In the genomic region with DNA sequence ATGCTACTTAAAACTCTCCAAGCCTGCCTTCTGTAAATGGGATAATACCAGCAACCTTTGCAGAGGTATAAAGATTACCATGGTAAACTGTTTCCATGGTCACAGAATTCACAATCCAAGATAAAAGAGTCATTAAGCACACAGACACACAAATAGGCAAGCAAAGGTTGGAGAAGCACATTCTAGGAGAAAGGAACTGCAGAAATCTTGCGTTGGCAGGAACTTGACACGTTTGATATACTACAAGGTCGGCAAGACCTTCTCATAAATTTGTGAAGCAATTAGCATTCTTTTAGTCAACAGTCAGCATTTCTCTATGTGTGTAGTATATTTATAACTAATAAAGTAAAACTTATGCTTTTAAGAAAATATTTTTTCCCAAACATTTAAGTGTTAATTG, we compare ENCODE assay signal across 1 cellular context.
TF ChIP-seq lines count a peak whose summit lies in the region.

No MANE protein-coding gene starts in this region.

TF ChIP-seq in GM23338, 12 proteins besides CTCF, POLR2A, EP300 and RAD21 (continued from another document):
- TF ChIP-seq, protein P1, sequence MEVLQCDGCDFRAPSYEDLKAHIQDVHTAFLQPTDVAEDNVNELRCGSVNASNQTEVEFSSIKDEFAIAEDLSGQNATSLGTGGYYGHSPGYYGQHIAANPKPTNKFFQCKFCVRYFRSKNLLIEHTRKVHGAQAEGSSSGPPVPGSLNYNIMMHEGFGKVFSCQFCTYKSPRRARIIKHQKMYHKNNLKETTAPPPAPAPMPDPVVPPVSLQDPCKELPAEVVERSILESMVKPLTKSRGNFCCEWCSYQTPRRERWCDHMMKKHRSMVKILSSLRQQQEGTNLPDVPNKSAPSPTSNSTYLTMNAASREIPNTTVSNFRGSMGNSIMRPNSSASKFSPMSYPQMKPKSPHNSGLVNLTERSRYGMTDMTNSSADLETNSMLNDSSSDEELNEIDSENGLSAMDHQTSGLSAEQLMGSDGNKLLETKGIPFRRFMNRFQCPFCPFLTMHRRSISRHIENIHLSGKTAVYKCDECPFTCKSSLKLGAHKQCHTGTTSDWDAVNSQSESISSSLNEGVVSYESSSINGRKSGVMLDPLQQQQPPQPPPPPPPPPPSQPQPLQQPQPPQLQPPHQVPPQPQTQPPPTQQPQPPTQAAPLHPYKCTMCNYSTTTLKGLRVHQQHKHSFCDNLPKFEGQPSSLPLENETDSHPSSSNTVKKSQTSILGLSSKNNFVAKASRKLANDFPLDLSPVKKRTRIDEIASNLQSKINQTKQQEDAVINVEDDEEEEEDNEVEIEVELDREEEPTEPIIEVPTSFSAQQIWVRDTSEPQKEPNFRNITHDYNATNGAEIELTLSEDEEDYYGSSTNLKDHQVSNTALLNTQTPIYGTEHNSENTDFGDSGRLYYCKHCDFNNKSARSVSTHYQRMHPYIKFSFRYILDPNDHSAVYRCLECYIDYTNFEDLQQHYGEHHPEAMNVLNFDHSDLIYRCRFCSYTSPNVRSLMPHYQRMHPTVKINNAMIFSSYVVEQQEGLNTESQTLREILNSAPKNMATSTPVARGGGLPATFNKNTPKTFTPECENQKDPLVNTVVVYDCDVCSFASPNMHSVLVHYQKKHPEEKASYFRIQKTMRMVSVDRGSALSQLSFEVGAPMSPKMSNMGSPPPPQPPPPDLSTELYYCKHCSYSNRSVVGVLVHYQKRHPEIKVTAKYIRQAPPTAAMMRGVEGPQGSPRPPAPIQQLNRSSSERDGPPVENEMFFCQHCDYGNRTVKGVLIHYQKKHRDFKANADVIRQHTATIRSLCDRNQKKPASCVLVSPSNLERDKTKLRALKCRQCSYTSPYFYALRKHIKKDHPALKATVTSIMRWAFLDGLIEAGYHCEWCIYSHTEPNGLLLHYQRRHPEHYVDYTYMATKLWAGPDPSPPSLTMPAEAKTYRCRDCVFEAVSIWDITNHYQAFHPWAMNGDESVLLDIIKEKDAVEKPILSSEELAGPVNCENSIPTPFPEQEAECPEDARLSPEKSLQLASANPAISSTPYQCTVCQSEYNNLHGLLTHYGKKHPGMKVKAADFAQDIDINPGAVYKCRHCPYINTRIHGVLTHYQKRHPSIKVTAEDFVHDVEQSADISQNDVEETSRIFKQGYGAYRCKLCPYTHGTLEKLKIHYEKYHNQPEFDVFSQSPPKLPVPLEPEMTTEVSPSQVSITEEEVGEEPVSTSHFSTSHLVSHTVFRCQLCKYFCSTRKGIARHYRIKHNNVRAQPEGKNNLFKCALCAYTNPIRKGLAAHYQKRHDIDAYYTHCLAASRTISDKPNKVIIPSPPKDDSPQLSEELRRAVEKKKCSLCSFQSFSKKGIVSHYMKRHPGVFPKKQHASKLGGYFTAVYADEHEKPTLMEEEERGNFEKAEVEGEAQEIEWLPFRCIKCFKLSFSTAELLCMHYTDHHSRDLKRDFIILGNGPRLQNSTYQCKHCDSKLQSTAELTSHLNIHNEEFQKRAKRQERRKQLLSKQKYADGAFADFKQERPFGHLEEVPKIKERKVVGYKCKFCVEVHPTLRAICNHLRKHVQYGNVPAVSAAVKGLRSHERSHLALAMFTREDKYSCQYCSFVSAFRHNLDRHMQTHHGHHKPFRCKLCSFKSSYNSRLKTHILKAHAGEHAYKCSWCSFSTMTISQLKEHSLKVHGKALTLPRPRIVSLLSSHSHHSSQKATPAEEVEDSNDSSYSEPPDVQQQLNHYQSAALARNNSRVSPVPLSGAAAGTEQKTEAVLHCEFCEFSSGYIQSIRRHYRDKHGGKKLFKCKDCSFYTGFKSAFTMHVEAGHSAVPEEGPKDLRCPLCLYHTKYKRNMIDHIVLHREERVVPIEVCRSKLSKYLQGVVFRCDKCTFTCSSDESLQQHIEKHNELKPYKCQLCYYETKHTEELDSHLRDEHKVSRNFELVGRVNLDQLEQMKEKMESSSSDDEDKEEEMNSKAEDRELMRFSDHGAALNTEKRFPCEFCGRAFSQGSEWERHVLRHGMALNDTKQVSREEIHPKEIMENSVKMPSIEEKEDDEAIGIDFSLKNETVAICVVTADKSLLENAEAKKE (CRISPR knock-in tag; IDR thresholded peaks at IDR 0.05), result no peak
- TF ChIP-seq NANOG (IDR thresholded peaks at IDR 0.05; ENCODE audit: borderline replicate concordance), result no peak
- no peak for TF ChIP-seq ZNF331 (CRISPR knock-in tag; IDR thresholded peaks at IDR 0.05; ENCODE audit: low read depth)
- no peak for TF ChIP-seq ZNF114 (CRISPR knock-in tag; IDR thresholded peaks at IDR 0.05)
- TF ChIP-seq, protein P2, sequence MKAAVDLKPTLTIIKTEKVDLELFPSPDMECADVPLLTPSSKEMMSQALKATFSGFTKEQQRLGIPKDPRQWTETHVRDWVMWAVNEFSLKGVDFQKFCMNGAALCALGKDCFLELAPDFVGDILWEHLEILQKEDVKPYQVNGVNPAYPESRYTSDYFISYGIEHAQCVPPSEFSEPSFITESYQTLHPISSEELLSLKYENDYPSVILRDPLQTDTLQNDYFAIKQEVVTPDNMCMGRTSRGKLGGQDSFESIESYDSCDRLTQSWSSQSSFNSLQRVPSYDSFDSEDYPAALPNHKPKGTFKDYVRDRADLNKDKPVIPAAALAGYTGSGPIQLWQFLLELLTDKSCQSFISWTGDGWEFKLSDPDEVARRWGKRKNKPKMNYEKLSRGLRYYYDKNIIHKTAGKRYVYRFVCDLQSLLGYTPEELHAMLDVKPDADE (IDR thresholded peaks at IDR 0.05), result no peak
- no peak for TF ChIP-seq CREB1 (CRISPR knock-in tag; IDR thresholded peaks at IDR 0.05; ENCODE audit: low read depth)
- no peak for TF ChIP-seq EZH2 (IDR thresholded peaks at IDR 0.05; ENCODE audit: low read depth, unreplicated experiment)
- TF ChIP-seq, protein P3, sequence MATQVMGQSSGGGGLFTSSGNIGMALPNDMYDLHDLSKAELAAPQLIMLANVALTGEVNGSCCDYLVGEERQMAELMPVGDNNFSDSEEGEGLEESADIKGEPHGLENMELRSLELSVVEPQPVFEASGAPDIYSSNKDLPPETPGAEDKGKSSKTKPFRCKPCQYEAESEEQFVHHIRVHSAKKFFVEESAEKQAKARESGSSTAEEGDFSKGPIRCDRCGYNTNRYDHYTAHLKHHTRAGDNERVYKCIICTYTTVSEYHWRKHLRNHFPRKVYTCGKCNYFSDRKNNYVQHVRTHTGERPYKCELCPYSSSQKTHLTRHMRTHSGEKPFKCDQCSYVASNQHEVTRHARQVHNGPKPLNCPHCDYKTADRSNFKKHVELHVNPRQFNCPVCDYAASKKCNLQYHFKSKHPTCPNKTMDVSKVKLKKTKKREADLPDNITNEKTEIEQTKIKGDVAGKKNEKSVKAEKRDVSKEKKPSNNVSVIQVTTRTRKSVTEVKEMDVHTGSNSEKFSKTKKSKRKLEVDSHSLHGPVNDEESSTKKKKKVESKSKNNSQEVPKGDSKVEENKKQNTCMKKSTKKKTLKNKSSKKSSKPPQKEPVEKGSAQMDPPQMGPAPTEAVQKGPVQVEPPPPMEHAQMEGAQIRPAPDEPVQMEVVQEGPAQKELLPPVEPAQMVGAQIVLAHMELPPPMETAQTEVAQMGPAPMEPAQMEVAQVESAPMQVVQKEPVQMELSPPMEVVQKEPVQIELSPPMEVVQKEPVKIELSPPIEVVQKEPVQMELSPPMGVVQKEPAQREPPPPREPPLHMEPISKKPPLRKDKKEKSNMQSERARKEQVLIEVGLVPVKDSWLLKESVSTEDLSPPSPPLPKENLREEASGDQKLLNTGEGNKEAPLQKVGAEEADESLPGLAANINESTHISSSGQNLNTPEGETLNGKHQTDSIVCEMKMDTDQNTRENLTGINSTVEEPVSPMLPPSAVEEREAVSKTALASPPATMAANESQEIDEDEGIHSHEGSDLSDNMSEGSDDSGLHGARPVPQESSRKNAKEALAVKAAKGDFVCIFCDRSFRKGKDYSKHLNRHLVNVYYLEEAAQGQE (IDR thresholded peaks at IDR 0.05; ENCODE audit: unreplicated experiment), result no peak
